In genomic region chr17:40647549-40648325, GRCh38 we compare ENCODE assay signal across 8 cellular contexts. TPM values are rescaled to one million over a fixed set of nuclear protein-coding genes. Genes with fewer than 3 reads are reported as not detected.
DNase-seq lines count a peak whose midpoint lies in the region; ATAC-seq and TF ChIP-seq lines count a peak whose summit lies in the region.

Gene SMARCE1 (minus strand): TSS chr17:40647818. CDS start chr17:40645802, 2,016 bp downstream.

- H3K9ac ChIP-seq in ES-I3 (ENCODE audit: low read depth, low read length), result peak within 1 kb of the TSS; percentile 99

- H3K27ac ChIP-seq in prostate gland, result peak within 1 kb of the TSS; percentile 95 to 98
- H3K27ac ChIP-seq in upper lobe of right lung, result peak within 1 kb of the TSS; percentile 100

- under 1% methylated on average over 59 of the region's 61 CpGs for WGBS in prostate gland

- H3K4me1 ChIP-seq in ES-I3 (ENCODE audit: insufficient read depth, low read length) (no peaks in the 10 kb centered on the region), prostate gland (replicated peaks) (peaks cover 4% of the 10 kb centered on the region), upper lobe of right lung (peaks cover 28% of the 10 kb centered on the region)

- H3K27me3 ChIP-seq in prostate gland (replicated peaks; ENCODE audit: insufficient read depth) (no peaks in the 10 kb centered on the region), upper lobe of right lung (no peaks in the 10 kb centered on the region)

- H3K36me3 ChIP-seq in ES-I3 (ENCODE audit: insufficient read depth, low read length), result no peaks in the 10 kb centered on the region
- no peaks in the 10 kb centered on the region for H3K36me3 ChIP-seq in prostate gland
- peaks cover 12% of the 10 kb centered on the region for H3K36me3 ChIP-seq in upper lobe of right lung

- ATAC-seq in left ventricle myocardium superior (peak; percentile 92), upper lobe of right lung (peak; percentile 91)

- DNase-seq in HFF-Myc (ENCODE audit: extremely low read depth, low read depth) (peak; percentile 32), NCI-H1105 (lab: John Stamatoyannopoulos, UW) (peak; percentile 48), T-helper 2 cell (peak; percentile 46 to 86 (median 58)), amygdala (lab: John Stamatoyannopoulos, UW) (peak in 49 of 56 donors; percentile 16 to 90 (median 61)), left ventricle myocardium superior (peak; percentile 80), prostate gland (ENCODE audit: low spot score) (peak; percentile 53), upper lobe of right lung (peak; percentile 88)

- intact Hi-C loops in left ventricle myocardium superior (cut with micrococcal nuclease) (loop anchor here (10.0 kb wide), 1 partner anchor 147 kb away; the partner anchor contains the start of gene KRT28), prostate gland (cut with DNase I) (no loop called here), upper lobe of right lung (cut with DNase I) (no loop called here)

- peak; percentile 29 for TF ChIP-seq POLR2A in prostate gland (IDR thresholded peaks at IDR 0.05)

- peak within 1 kb of the TSS; percentile 92 for H3K4me3 ChIP-seq in HFF-Myc (replicated peaks; ENCODE audit: low read depth, low read length)
- peak within 1 kb of the TSS; percentile 63 to 68 for H3K4me3 ChIP-seq in prostate gland
- H3K4me3 ChIP-seq in upper lobe of right lung, result peak within 1 kb of the TSS; percentile 89

- H3K9me3 ChIP-seq in ES-I3 (ENCODE audit: control insufficient read depth, insufficient read depth, low read length), result no peaks in the 10 kb centered on the region
- no peaks in the 10 kb centered on the region for H3K9me3 ChIP-seq in prostate gland
- no peaks in the 10 kb centered on the region for H3K9me3 ChIP-seq in upper lobe of right lung

- TF ChIP-seq CTCF in HFF-Myc (IDR thresholded peaks at IDR 0.05; ENCODE audit: low read depth, low read length, missing control alignments) (no peak), prostate gland (IDR thresholded peaks at IDR 0.05) (peak in 1 of 4 experiments; percentile 11), upper lobe of right lung (IDR thresholded peaks at IDR 0.05) (no peak)

RNA-seq across cellular contexts. Expression of gene SMARCE1, which starts in this region (rescaled TPM):
- total RNA-seq in left ventricle myocardium superior (59.8 TPM), prostate gland (10 to 100 TPM; 65.7 to 82.0 TPM), upper lobe of right lung (80.2 TPM)

Comparison
In these comparisons a context has a peak if more than half of its experiments do, and no peak if none do; other contexts are left out.
1. Peak in every context shown above with its lines: DNase-seq, ATAC-seq, H3K4me3 ChIP-seq and H3K27ac ChIP-seq.
2. DNase-seq: peak in every context shown above with its lines; median percentile 88 in upper lobe of right lung; 80 in left ventricle myocardium superior; 61 in amygdala; 58 in T-helper 2 cell; 53 in prostate gland; 48 in NCI-H1105; 32 in HFF-Myc.